In genomic region chr9:124271660-124272059, GRCh38 we compare ENCODE assay signal across 8 cellular contexts. TPM values are rescaled to one million over a fixed set of nuclear protein-coding genes. Genes with fewer than 3 reads are reported as not detected.
DNase-seq lines count a peak whose midpoint lies in the region; ATAC-seq lines count a peak whose summit lies in the region.

No MANE protein-coding gene starts in this region.

- no peak overlapping the region for H4K8ac ChIP-seq in trophoblast cell (ENCODE audit: low read depth, low read length)

- no peak overlapping the region for H2BK12ac ChIP-seq in trophoblast cell (ENCODE audit: low read length)

- peaks cover 68% of the 10 kb centered on the region for H3K36me3 ChIP-seq in BLaER1
- H3K36me3 ChIP-seq in trophoblast cell (ENCODE audit: control insufficient read depth in 1 of 2, insufficient read depth in 2 of 2, low read length in 2 of 2) = peaks cover 3 to 7% of the 10 kb centered on the region in 2 experiments

- peak overlapping the region; percentile 34; the same call in 1 of the 2 replicates for H3K9ac ChIP-seq in BLaER1
- no peak overlapping the region for H3K9ac ChIP-seq in trophoblast cell (ENCODE audit: low read length)

- no peak overlapping the region for H3K23ac ChIP-seq in trophoblast cell (ENCODE audit: low read length)

- no peak overlapping the region for H3K14ac ChIP-seq in trophoblast cell (ENCODE audit: low read length)

- no peak overlapping the region; the same call in 1 of the 2 replicates for H3K4me2 ChIP-seq in BLaER1
- no peak overlapping the region for H3K4me2 ChIP-seq in trophoblast cell (ENCODE audit: low read length)

- no CpG with 5 or more reads among the region's 7 CpGs for WGBS in trophoblast cell (ENCODE audit: extremely low coverage, insufficient coverage, insufficient read length)

- H2BK120ac ChIP-seq in trophoblast cell (ENCODE audit: insufficient read depth, low read length, poor library complexity) = no peak overlapping the region

- no peak overlapping the region for H2AFZ ChIP-seq in trophoblast cell (ENCODE audit: insufficient read depth, low read length, poor library complexity)

- H4K12ac ChIP-seq in trophoblast cell (ENCODE audit: low read depth, low read length) = no peak overlapping the region

- peaks cover 14% of the 10 kb centered on the region for H3K79me2 ChIP-seq in trophoblast cell (ENCODE audit: control insufficient read depth, insufficient read depth, low read length, poor library complexity)

- peak overlapping the region; percentile 38 for H3K27ac ChIP-seq in BLaER1
- H3K27ac ChIP-seq in trophoblast cell (ENCODE audit: low read depth, low read length) = peak overlapping the region; percentile 2

- intact Hi-C loops in left cardiac atrium (cut with DNase I) (no loop called here), head of caudate nucleus (cut with DNase I) (no loop called here)

- H3K4me3 ChIP-seq in BLaER1 = no peak overlapping the region
- no peak overlapping the region for H3K4me3 ChIP-seq in trophoblast cell (ENCODE audit: low read depth, low read length)

- H3K79me1 ChIP-seq in trophoblast cell (ENCODE audit: low read length) = peaks cover 3% of the 10 kb centered on the region

- H4K20me1 ChIP-seq in BLaER1 = peaks cover 100% of the 10 kb centered on the region

- peak; percentile 74 for DNase-seq in NCI-H69 (lab: John Stamatoyannopoulos, UW)
- DNase-seq in left cardiac atrium = no peak
- DNase-seq in trophoblast cell = no peak
- DNase-seq in head of caudate nucleus = no peak
- DNase-seq in stimulated activated CD4-positive, alpha-beta T cell treated with anti-CD3 and anti-CD28 coated beads, Interleukin-4, amount 100 ng/mL, for 24 hours = no peak

- ATAC-seq in left cardiac atrium (peak; percentile 25 to 44), GM18498 (IDR thresholded peaks at IDR 0.05; ENCODE audit: unreplicated experiment) (no peak), GM18909 (IDR thresholded peaks at IDR 0.05; ENCODE audit: poor library complexity, unreplicated experiment) (no peak)

- H3K18ac ChIP-seq in trophoblast cell (ENCODE audit: low read length) = no peak overlapping the region

- H3K4me1 ChIP-seq in BLaER1 (peaks cover 92% of the 10 kb centered on the region), trophoblast cell (ENCODE audit: control insufficient read depth in 1 of 2, insufficient read depth in 2 of 2, low read length in 2 of 2) (peaks cover 23 to 34% of the 10 kb centered on the region in 2 experiments)

- H2BK5ac ChIP-seq in trophoblast cell (ENCODE audit: low read depth, low read length, poor library complexity) = no peak overlapping the region

- H2AK5ac ChIP-seq in trophoblast cell (ENCODE audit: low read length) = no peak overlapping the region

- H3K9me3 ChIP-seq in BLaER1 (no peaks in the 10 kb centered on the region), trophoblast cell (ENCODE audit: insufficient read depth, low read depth, low read length) (peaks cover under 1% of the 10 kb centered on the region)

- no peak overlapping the region for H4K91ac ChIP-seq in trophoblast cell (ENCODE audit: low read depth, low read length)

- H3K4ac ChIP-seq in trophoblast cell (ENCODE audit: low read depth, low read length) = no peak overlapping the region

- H3K27me3 ChIP-seq in BLaER1 (no peaks in the 10 kb centered on the region), trophoblast cell (ENCODE audit: insufficient read depth, low read length) (no peaks in the 10 kb centered on the region)

RNA-seq across cellular contexts. Expression of gene NEK6, which starts 13.9 kb away (rescaled TPM):
- total RNA-seq in left cardiac atrium = 10 to 100 TPM; 28.7 to 32.6 TPM
- polyA plus RNA-seq in trophoblast cell (2013) = 51.6 and 53.5 TPM in 2 replicates

Comparison
In these comparisons a context has a peak if more than half of its experiments do, and no peak if none do; other contexts are left out.
1. ATAC-seq: peak in left cardiac atrium (2 of 2); none in GM18498 (single experiment) and GM18909 (single experiment).